29 cellular contexts compared by ENCODE assay signal in the genomic region with DNA sequence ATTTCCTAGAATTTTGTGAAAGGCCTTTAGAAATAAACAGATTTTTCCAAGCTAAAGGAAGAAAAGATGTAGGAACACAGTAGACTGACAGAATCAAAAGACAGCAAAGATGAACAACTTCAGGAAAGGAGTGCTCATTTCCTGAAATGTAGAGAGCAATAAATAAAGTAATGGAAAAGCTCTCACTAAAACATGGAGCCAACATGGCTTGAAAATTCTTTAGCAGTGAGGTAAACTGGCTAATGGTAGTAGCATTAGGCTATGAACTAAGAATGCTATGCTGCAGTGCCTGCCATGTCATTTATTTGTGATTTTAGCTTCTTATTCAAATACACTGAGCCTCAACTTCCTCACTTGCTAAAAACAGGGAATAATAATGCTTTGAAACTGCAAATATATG.
DNase-seq lines count a peak whose midpoint lies in the region; ATAC-seq, FAIRE-seq and TF ChIP-seq lines count a peak whose summit lies in the region.
"Had no signal": no experiment of that assay in that cellular context is flagged by ENCODE, and none has a peak within 500 bp of the region (broad histone marks: within the 10 kb centered on the region; RNA-seq: fewer than 3 reads in every experiment).

No MANE protein-coding gene starts in this region.

- H3K4me3 Mint-ChIP-seq in Calu3 (ENCODE audit: low read depth, unreplicated experiment): no peak overlapping the region
- H3K4me3 Mint-ChIP-seq: activated CD8-positive, alpha-beta T cell treated with anti-CD3 and anti-CD28 coated beads for 36 hours; CD8-positive, alpha-beta T cell; nephron had no signal

- CTCF ChIA-PET in AG04449 (lab: Yijun Ruan, JAX): interaction anchor here (0.9 kb wide), 1 partner anchor 335 kb away, joined by 3 read pairs; no protein-coding TSS in a partner anchor
- CTCF ChIA-PET in endothelial cell of umbilical vein (lab: Charles Lee): no interaction called here
- CTCF ChIA-PET in Calu3 (lab: Charles Lee): no interaction called here

- no peaks in the 10 kb centered on the region for H3K27me3 ChIP-seq in endothelial cell of umbilical vein (ENCODE audit: control insufficient read depth in 2 of 2, insufficient read depth in 2 of 2, low read length in 2 of 2)
- H3K27me3 ChIP-seq: breast epithelium, dorsolateral prefrontal cortex, heart right ventricle had no signal

- dilution Hi-C loops in endothelial cell of umbilical vein (cut with MboI; ENCODE audit: extremely low pct_ligation_motif_present, low sequenced_read_pairs): no loop called here

- no peaks in the 10 kb centered on the region for H3K27me3 Mint-ChIP-seq in Calu3 (ENCODE audit: unreplicated experiment)
- H3K27me3 Mint-ChIP-seq: activated CD8-positive, alpha-beta T cell treated with anti-CD3 and anti-CD28 coated beads for 36 hours; progenitor cell of endocrine pancreas had no signal

- H3K4me3 ChIP-seq in AG04449 (ENCODE audit: low read depth, low read length): no peak overlapping the region
- H3K4me3 ChIP-seq in endothelial cell of umbilical vein (replicated peaks in 1 of 3; ENCODE audit: insufficient read depth in 1 of 3, low read depth in 1 of 3, low read length in 3 of 3): no peak overlapping the region
- H3K4me3 ChIP-seq: A549, breast epithelium, dorsolateral prefrontal cortex, heart right ventricle, skin epidermis had no signal

- H3K9ac ChIP-seq in endothelial cell of umbilical vein (replicated peaks; ENCODE audit: extremely low read depth, insufficient read depth, low read length): no peak overlapping the region
- H3K9ac ChIP-seq: KMS-11, SK-N-SH had no signal

- H3K79me2 ChIP-seq in endothelial cell of umbilical vein (ENCODE audit: control insufficient read depth, insufficient read depth, low read length): no peaks in the 10 kb centered on the region

- H3K27ac Mint-ChIP-seq in Calu3 (ENCODE audit: unreplicated experiment): no peak overlapping the region
- H3K27ac Mint-ChIP-seq: activated CD8-positive, alpha-beta T cell treated with anti-CD3 and anti-CD28 coated beads for 36 hours; activated naive CD4-positive, alpha-beta T cell treated with anti-CD3 and anti-CD28 coated beads, Interleukin-2, amount 50 U/mL, for 72 hours; CD8-positive, alpha-beta T cell; nephron; progenitor cell of endocrine pancreas had no signal

- FAIRE-seq in HTR-8/SVneo (lab: Jason Lieb, UNC): no peak
- no peak for FAIRE-seq in endothelial cell of umbilical vein (lab: Jason Lieb, UNC)
- FAIRE-seq: A549, GM18507, islet of Langerhans had no signal

- no peaks in the 10 kb centered on the region for H3K9me3 ChIP-seq in endothelial cell of umbilical vein (replicated peaks; ENCODE audit: control insufficient read depth, insufficient read depth, low read length)
- H3K9me3 ChIP-seq: A549, SK-N-SH had no signal

- DNase-seq in AG04449 (ENCODE audit: low read depth, low spot score) (peak; percentile 53), HTR-8/SVneo (ENCODE audit: insufficient read length, low spot score) (peak; percentile 5), endothelial cell of umbilical vein (ENCODE audit: low read depth, low spot score) (peak; percentile 76), kidney tubule cell (ENCODE audit: low spot score) (peak; percentile 76), Calu3 (no peak), cortex of kidney (lab: John Stamatoyannopoulos, UW) (no peak)
- no peak for DNase-seq in NK-92 treated with Interleukin-12 subunit alpha and Interleukin-12 subunit beta, amount 100 ng/mL, for 24 hours (lab: John Stamatoyannopoulos, UW)
- DNase-seq: activated CD4-positive, CD25-positive, alpha-beta regulatory T cell; activated CD8-positive, alpha-beta T cell treated with anti-CD3 and anti-CD28 coated beads for 36 hours; CD8-positive, alpha-beta T cell; DMS79 treated with DMSO at 0.1 percent for 48 hours; dorsolateral prefrontal cortex; heart right ventricle; NCI-H2081; RPMI8226; SK-N-SH; stimulated activated CD4-positive, alpha-beta T cell treated with anti-CD3 and anti-CD28 coated beads, Interleukin-4, amount 100 ng/mL, for 1 hour; T-helper 9 cell had no signal

- TF ChIP-seq POLR2A in endothelial cell of umbilical vein (IDR thresholded peaks at IDR 0.05; ENCODE audit: low read depth, low read length): no peak

- intact Hi-C loops in endothelial cell of umbilical vein (cut with micrococcal nuclease) (no loop called here), Calu3 (cut with micrococcal nuclease; ENCODE audit: unreplicated experiment) (no loop called here)

- peak overlapping the region; percentile 7 for H3K27ac ChIP-seq in endothelial cell of umbilical vein (ENCODE audit: insufficient read depth, low read depth, low read length)
- H3K27ac ChIP-seq: A549, breast epithelium, dorsolateral prefrontal cortex, heart right ventricle, KMS-11, skin epidermis had no signal

- TF ChIP-seq CTCF in AG04449 (IDR thresholded peaks at IDR 0.05; ENCODE audit: insufficient read depth, low read length, missing control alignments) (no peak), endothelial cell of umbilical vein (IDR thresholded peaks at IDR 0.05; ENCODE audit: extremely low read depth in 1 of 2, insufficient read depth in 1 of 2, low read depth in 1 of 2, low read length in 2 of 2) (no peak), Calu3 (IDR thresholded peaks at IDR 0.05; ENCODE audit: unreplicated experiment) (no peak)

- no peaks in the 10 kb centered on the region for H3K36me3 ChIP-seq in endothelial cell of umbilical vein (ENCODE audit: control insufficient read depth in 2 of 2, extremely low read depth in 1 of 2, insufficient read depth in 2 of 2, low read length in 2 of 2)
- H3K36me3 ChIP-seq: breast epithelium, heart right ventricle had no signal

- no peak for ATAC-seq in GM19035 (IDR thresholded peaks at IDR 0.05; ENCODE audit: unreplicated experiment)
- ATAC-seq: A549; activated CD8-positive, alpha-beta T cell treated with anti-CD3 and anti-CD28 coated beads for 36 hours; activated naive CD4-positive, alpha-beta T cell treated with anti-CD3 and anti-CD28 coated beads, Interleukin-2, amount 50 U/mL, for 72 hours; CD8-positive, alpha-beta T cell; esophagus mucosa had no signal

- no peaks in the 10 kb centered on the region for H3K36me3 Mint-ChIP-seq in Calu3 (ENCODE audit: insufficient read depth, unreplicated experiment)
- H3K36me3 Mint-ChIP-seq: activated naive CD4-positive, alpha-beta T cell treated with anti-CD3 and anti-CD28 coated beads, Interleukin-2, amount 50 U/mL, for 72 hours; CD8-positive, alpha-beta T cell had no signal

- H3K4me1 ChIP-seq in endothelial cell of umbilical vein (ENCODE audit: control insufficient read depth, extremely low read depth, insufficient read depth, low read length): peaks cover 7% of the 10 kb centered on the region
- H3K4me1 ChIP-seq: A549, breast epithelium had no signal

- H3K4me2 ChIP-seq in endothelial cell of umbilical vein (ENCODE audit: insufficient read depth, low read length): peak overlapping the region; percentile 11
- H3K4me2 ChIP-seq: A549, KMS-11, SK-N-SH had no signal

- peak overlapping the region; percentile 3 for H2AFZ ChIP-seq in endothelial cell of umbilical vein (ENCODE audit: low read depth, low read length)

- H3K9me3 Mint-ChIP-seq in Calu3 (ENCODE audit: low read depth, unreplicated experiment): no peaks in the 10 kb centered on the region
- H3K9me3 Mint-ChIP-seq: activated CD8-positive, alpha-beta T cell treated with anti-CD3 and anti-CD28 coated beads for 36 hours; CD8-positive, alpha-beta T cell; nephron had no signal

- H3K4me1 Mint-ChIP-seq in Calu3 (ENCODE audit: low read depth, unreplicated experiment): peaks cover 7% of the 10 kb centered on the region
- H3K4me1 Mint-ChIP-seq: nephron had no signal

- POLR2A ChIA-PET in AG04449 (lab: Yijun Ruan, JAX): no interaction called here
- POLR2A ChIA-PET in endothelial cell of umbilical vein (lab: Charles Lee): no interaction called here

- H3K9me1 ChIP-seq in endothelial cell of umbilical vein (replicated peaks; ENCODE audit: control insufficient read depth, extremely low read depth, insufficient read depth, low read length): no peaks in the 10 kb centered on the region

- no TSS peak for BruUV-seq in endothelial cell of umbilical vein (replicated peaks; lab: Mats Ljungman, UMichigan)
- BruUV-seq in Calu3 (replicated peaks; lab: Mats Ljungman, UMichigan): no TSS peak

- H4K20me1 ChIP-seq in endothelial cell of umbilical vein (replicated peaks; ENCODE audit: control insufficient read depth, extremely low read depth, insufficient read depth, low read length): no peaks in the 10 kb centered on the region

TF ChIP-seq in endothelial cell of umbilical vein, 7 proteins besides CTCF, POLR2A, EP300 and RAD21:
- TF ChIP-seq JUN (IDR thresholded peaks at IDR 0.05; ENCODE audit: borderline replicate concordance, insufficient read depth, insufficient read length, low read depth) (no peak), FOS (IDR thresholded peaks at IDR 0.05; ENCODE audit: borderline replicate concordance, insufficient read depth, low read length) (peak; percentile 13)

Comparison
In these comparisons a context has a peak if more than half of its experiments do, and no peak if none do; other contexts are left out.
1. DNase-seq: peak in AG04449 (single experiment), HTR-8/SVneo (single experiment), endothelial cell of umbilical vein (single experiment) and kidney tubule cell (single experiment); none in Calu3 (single experiment), cortex of kidney (single experiment) and NK-92 treated with Interleukin-12 subunit alpha and Interleukin-12 subunit beta, amount 100 ng/mL, for 24 hours (single experiment).